In genomic region chr4:151322565-151322964, GRCh38 we compare ENCODE assay signal across 1 cellular context.
TF ChIP-seq lines count a peak whose summit lies in the region.

No MANE protein-coding gene starts in this region.

TF ChIP-seq in HCT116, 20 proteins besides CTCF, POLR2A, EP300 and RAD21 (continued from another document):
- TF ChIP-seq REST (IDR thresholded peaks at IDR 0.05; ENCODE audit: low read depth), result no peak
